ENCODE assay signal across 12 cellular contexts in the genomic region with DNA sequence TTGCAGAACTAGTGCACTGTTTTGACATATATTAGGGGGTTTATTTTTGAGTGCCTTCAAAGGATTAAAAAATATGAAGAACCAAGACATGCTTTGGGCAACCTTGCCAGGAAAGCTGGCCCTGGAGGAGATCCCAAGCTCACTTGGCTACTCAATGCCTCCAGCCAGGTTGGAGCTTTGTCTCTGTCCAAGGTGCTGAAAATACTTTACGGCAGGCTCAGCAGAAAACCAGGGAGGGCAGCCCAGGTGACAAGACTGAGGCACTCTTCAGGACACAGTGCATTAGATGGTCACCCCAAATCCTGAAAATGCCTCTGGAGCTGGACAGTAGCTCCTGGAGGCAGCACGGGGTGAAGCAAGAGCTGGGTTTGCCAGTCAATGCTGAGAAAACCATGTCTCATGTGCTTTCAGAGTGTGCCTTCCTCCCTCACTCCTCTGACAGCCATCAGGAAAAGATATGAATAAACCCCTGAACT. TPM values are rescaled to one million over a fixed set of nuclear protein-coding genes. Genes with fewer than 3 reads are reported as not detected.
A peak's percentile ranks its signal among the peaks of the same experiment; 100 is the strongest.
DNase-seq lines count a peak whose midpoint lies in the region; ATAC-seq and TF ChIP-seq lines count a peak whose summit lies in the region.
"Had no signal": no experiment of that assay in that cellular context is flagged by ENCODE, and none has a peak within 500 bp of the region (broad histone marks: within the 10 kb centered on the region; RNA-seq: fewer than 3 reads in every experiment).

No MANE protein-coding gene starts in this region.

- no peak for ATAC-seq in GM18858 (IDR thresholded peaks at IDR 0.05; ENCODE audit: unreplicated experiment)

- DNase-seq in AG20443 (ENCODE audit: low spot score) = peak; percentile 52
- peak; percentile 68 for DNase-seq in HEK293T (ENCODE audit: extremely low spot score)
- DNase-seq in activated CD4-positive, alpha-beta memory T cell treated with anti-CD3 and anti-CD28 coated beads for 36 hours = peak; percentile 50
- DNase-seq in islet precursor cell = peak; percentile 75
- no peak for DNase-seq in SW 1271 (lab: John Stamatoyannopoulos, UW)
- no peak for DNase-seq in COLO829 (ENCODE audit: low spot score)
- no peak for DNase-seq in NCI-H2081 (lab: John Stamatoyannopoulos, UW)
- DNase-seq: activated T-cell treated with anti-CD3 and anti-CD28 coated beads, Interleukin-2, amount 50 U/mL, for 1 hour; DMS79 treated with DMSO at 0.1 percent for 48 hours; NCI-H187; sigmoid colon had no signal

- intact Hi-C loops in activated CD4-positive, alpha-beta memory T cell treated with anti-CD3 and anti-CD28 coated beads for 36 hours (cut with micrococcal nuclease) = no loop called here

- H3K36me3 Mint-ChIP-seq in activated CD4-positive, alpha-beta memory T cell treated with anti-CD3 and anti-CD28 coated beads for 36 hours = no peaks in the 10 kb centered on the region

- no peaks in the 10 kb centered on the region for H3K9me3 Mint-ChIP-seq in activated CD4-positive, alpha-beta memory T cell treated with anti-CD3 and anti-CD28 coated beads for 36 hours

- POLR2A ChIA-PET in HEK293T (lab: Yijun Ruan, JAX) = no interaction called here
- POLR2A ChIA-PET in activated CD4-positive, alpha-beta memory T cell treated with anti-CD3 and anti-CD28 coated beads for 36 hours (lab: Charles Lee) = no interaction called here

- H3K4me3 Mint-ChIP-seq in activated CD4-positive, alpha-beta memory T cell treated with anti-CD3 and anti-CD28 coated beads for 36 hours = no peak overlapping the region

- H3K4me1 Mint-ChIP-seq in activated CD4-positive, alpha-beta memory T cell treated with anti-CD3 and anti-CD28 coated beads for 36 hours (ENCODE audit: low read depth) = peaks cover 19% of the 10 kb centered on the region

- H3K27me3 Mint-ChIP-seq in activated CD4-positive, alpha-beta memory T cell treated with anti-CD3 and anti-CD28 coated beads for 36 hours = peaks cover 14% of the 10 kb centered on the region

- H3K27ac Mint-ChIP-seq in activated CD4-positive, alpha-beta memory T cell treated with anti-CD3 and anti-CD28 coated beads for 36 hours = no peak overlapping the region

- CTCF ChIA-PET in HEK293T (lab: Yijun Ruan, JAX) = interaction anchor here (0.5 to 4.5 kb wide), 10 partner anchors 8 to 772 kb away, joined by 3 to 51 read pairs (median 6); no protein-coding TSS in a partner anchor
- CTCF ChIA-PET in activated CD4-positive, alpha-beta memory T cell treated with anti-CD3 and anti-CD28 coated beads for 36 hours (lab: Charles Lee) = interaction anchor here (1.1 to 5.9 kb wide), 10 partner anchors 8 to 84 kb away, joined by 3 to 108 read pairs (median 6); no protein-coding TSS in a partner anchor

TF ChIP-seq in HEK293T, 16 proteins besides CTCF, POLR2A, EP300 and RAD21:
- no peak for TF ChIP-seq LEF1 (IDR thresholded peaks at IDR 0.05; ENCODE audit: borderline replicate concordance)
- no peak for TF ChIP-seq FOXA1 (IDR thresholded peaks at IDR 0.05)
- TF ChIP-seq TARDBP (IDR thresholded peaks at IDR 0.05) = no peak
- no peak for TF ChIP-seq HDGF (IDR thresholded peaks at IDR 0.05; ENCODE audit: borderline replicate concordance)
- TF ChIP-seq SP1 (IDR thresholded peaks at IDR 0.05) = no peak
- TF ChIP-seq ZNF384 (IDR thresholded peaks at IDR 0.05) = no peak
- no peak for TF ChIP-seq FOXK2 (IDR thresholded peaks at IDR 0.05)
- TF ChIP-seq FOXM1 (IDR thresholded peaks at IDR 0.05; ENCODE audit: borderline replicate concordance) = no peak
- no peak for TF ChIP-seq NFRKB (IDR thresholded peaks at IDR 0.05)
- no peak for TF ChIP-seq ARNT (IDR thresholded peaks at IDR 0.05)
- TF ChIP-seq L3MBTL2 (conservative IDR thresholded peaks at IDR 0.05) = no peak
- TF ChIP-seq ELF4 (IDR thresholded peaks at IDR 0.05) = no peak
- no peak for TF ChIP-seq BHLHE40 (IDR thresholded peaks at IDR 0.05; ENCODE audit: borderline replicate concordance)
- TF ChIP-seq SUZ12 (IDR thresholded peaks at IDR 0.05) = no peak

RNA-seq across cellular contexts. Expression of gene KCNH2, which starts 5.8 kb away (rescaled TPM):
- under 1 TPM; 0.34 to 0.45 TPM for total RNA-seq in activated CD4-positive, alpha-beta memory T cell treated with anti-CD3 and anti-CD28 coated beads for 36 hours

RNA-seq across cellular contexts. Expression of gene NOS3, which starts 6.9 kb away (rescaled TPM):
- total RNA-seq in activated CD4-positive, alpha-beta memory T cell treated with anti-CD3 and anti-CD28 coated beads for 36 hours = 10 to 100 TPM; 10.4 to 13.2 TPM

RNA-seq across cellular contexts. Expression of gene ATG9B, which starts 40.4 kb away (rescaled TPM):
- total RNA-seq in activated CD4-positive, alpha-beta memory T cell treated with anti-CD3 and anti-CD28 coated beads for 36 hours = 1 to 10 TPM; 3.5 to 4.6 TPM
- total RNA-seq: sigmoid colon had no signal

RNA-seq across cellular contexts. Expression of gene ABCB8, which starts 44.3 kb away (rescaled TPM):
- 10 to 100 TPM; 48.4 to 49.5 TPM for total RNA-seq in activated CD4-positive, alpha-beta memory T cell treated with anti-CD3 and anti-CD28 coated beads for 36 hours

Comparison
In these comparisons a context has a peak if more than half of its experiments do, and no peak if none do; other contexts are left out.
1. DNase-seq: peak in AG20443 (single experiment), HEK293T (single experiment), activated CD4-positive, alpha-beta memory T cell treated with anti-CD3 and anti-CD28 coated beads for 36 hours (single experiment) and islet precursor cell (single experiment); none in SW 1271 (0 of 2), COLO829 (single experiment) and NCI-H2081 (0 of 2).